In the genomic region with DNA sequence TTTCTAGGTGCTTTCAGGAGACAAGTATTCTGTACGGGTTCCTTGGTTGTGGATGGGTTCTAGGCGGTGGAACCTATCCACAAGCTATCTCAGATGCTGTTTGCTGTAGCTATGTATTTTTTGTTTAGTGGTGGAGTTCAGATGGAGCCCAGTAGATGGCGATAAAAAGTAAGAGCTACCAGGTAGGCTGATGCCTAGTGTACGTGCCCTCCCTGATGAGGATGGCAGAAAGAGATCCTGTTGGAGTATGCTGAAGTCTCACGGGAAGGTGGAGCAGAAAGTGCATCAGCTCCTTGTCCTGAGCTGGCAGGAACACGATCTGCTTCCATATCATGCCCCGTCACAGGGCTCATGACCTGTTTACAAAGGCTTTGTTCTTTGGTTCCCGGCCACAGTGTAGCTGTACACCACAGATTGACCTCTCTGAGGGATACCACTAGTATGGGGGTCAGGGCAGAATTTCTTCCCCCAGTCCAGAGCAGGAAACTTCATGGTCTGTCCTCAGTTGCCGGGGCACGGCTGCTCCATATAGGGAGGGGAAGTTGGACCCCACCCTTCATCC, we compare ENCODE assay signal across 1 cellular context.
TF ChIP-seq lines count a peak whose summit lies in the region.

No MANE protein-coding gene starts in this region.

TF ChIP-seq in SK-N-SH, 30 proteins besides CTCF, POLR2A, EP300 and RAD21 (continued from another document):
- TF ChIP-seq, protein P1, sequence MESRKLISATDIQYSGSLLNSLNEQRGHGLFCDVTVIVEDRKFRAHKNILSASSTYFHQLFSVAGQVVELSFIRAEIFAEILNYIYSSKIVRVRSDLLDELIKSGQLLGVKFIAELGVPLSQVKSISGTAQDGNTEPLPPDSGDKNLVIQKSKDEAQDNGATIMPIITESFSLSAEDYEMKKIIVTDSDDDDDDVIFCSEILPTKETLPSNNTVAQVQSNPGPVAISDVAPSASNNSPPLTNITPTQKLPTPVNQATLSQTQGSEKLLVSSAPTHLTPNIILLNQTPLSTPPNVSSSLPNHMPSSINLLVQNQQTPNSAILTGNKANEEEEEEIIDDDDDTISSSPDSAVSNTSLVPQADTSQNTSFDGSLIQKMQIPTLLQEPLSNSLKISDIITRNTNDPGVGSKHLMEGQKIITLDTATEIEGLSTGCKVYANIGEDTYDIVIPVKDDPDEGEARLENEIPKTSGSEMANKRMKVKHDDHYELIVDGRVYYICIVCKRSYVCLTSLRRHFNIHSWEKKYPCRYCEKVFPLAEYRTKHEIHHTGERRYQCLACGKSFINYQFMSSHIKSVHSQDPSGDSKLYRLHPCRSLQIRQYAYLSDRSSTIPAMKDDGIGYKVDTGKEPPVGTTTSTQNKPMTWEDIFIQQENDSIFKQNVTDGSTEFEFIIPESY (IDR thresholded peaks at IDR 0.05; ENCODE audit: borderline replicate concordance, low read depth) = no peak
- TF ChIP-seq NFIC (IDR thresholded peaks at IDR 0.05; ENCODE audit: borderline replicate concordance) (no peak), FOXM1 (IDR thresholded peaks at IDR 0.05; ENCODE audit: low read depth) (no peak), GATA2 (CRISPR knock-in tag; IDR thresholded peaks at IDR 0.05) (no peak)
TF ChIP-seq in SK-N-SH: peak in this region for 1.
